19 cellular contexts compared by ENCODE assay signal in genomic region chr5:113526421-113526820, GRCh38. TPM values are rescaled to one million over a fixed set of nuclear protein-coding genes. Genes with fewer than 3 reads are reported as not detected.
DNase-seq lines count a peak whose midpoint lies in the region; ATAC-seq and TF ChIP-seq lines count a peak whose summit lies in the region.
"Had no signal": no experiment of that assay in that cellular context is flagged by ENCODE, and none has a peak within 500 bp of the region (broad histone marks: within the 10 kb centered on the region; RNA-seq: fewer than 3 reads in every experiment).

No MANE protein-coding gene starts in this region.

- TF ChIP-seq CTCF in RWPE2 (IDR thresholded peaks at IDR 0.05; ENCODE audit: poor library complexity, severe bottlenecking) (no peak), fibroblast of pulmonary artery (IDR thresholded peaks at IDR 0.05; ENCODE audit: low read length, missing control alignments) (no peak), osteocyte (IDR thresholded peaks at IDR 0.05) (no peak), spleen (IDR thresholded peaks at IDR 0.05 in 8 of 11, conservative IDR thresholded peaks at IDR 0.05 in 3 of 11) (no peak), GM13977 (IDR thresholded peaks at IDR 0.05; ENCODE audit: extremely low read depth, insufficient read depth, missing control alignments) (no peak), ascending aorta (IDR thresholded peaks at IDR 0.05) (no peak)

- peaks cover 15% of the 10 kb centered on the region for H3K36me3 Mint-ChIP-seq in osteocyte (ENCODE audit: unreplicated experiment)

- H3K27ac ChIP-seq in RWPE2 (ENCODE audit: poor library complexity, severe bottlenecking) (peak overlapping the region; percentile 4), spleen (no peak overlapping the region), ascending aorta (no peak overlapping the region)
- H3K27ac ChIP-seq: Peyer's patch had no signal

- DNase-seq in EL: peak; percentile 30
- no peak for DNase-seq in RWPE2 (ENCODE audit: low spot score)
- peak; percentile 44 for DNase-seq in fibroblast of pulmonary artery (ENCODE audit: low read depth)
- no peak for DNase-seq in osteocyte (ENCODE audit: extremely low spot score, unreplicated experiment)
- DNase-seq in spleen: no peak
- no peak for DNase-seq in GM13977 (ENCODE audit: low spot score)
- no peak for DNase-seq in ascending aorta (ENCODE audit: low spot score in 2 of 2)
- DNase-seq: COR-L47, DMS53, GDM1, HCEC 1CT, MV-4-11, NCI-H1436, NCI-H2029 treated with DMSO at 0.1 percent for 48 hours, NCI-H510A, Peyer's patch, SHP77 treated with DMSO at 0.1 percent for 48 hours had no signal

- intact Hi-C loops in spleen (cut with DNase I; ENCODE audit: low total_unique reads) (no loop called here), ascending aorta (cut with DNase I) (no loop called here)

- H3K36me3 ChIP-seq in RWPE2 (ENCODE audit: low read depth) (peaks cover 59% of the 10 kb centered on the region), spleen (peaks cover 0 to 35% (median 8%) of the 10 kb centered on the region in 6 donors), ascending aorta (peaks cover 0 to 13% of the 10 kb centered on the region in 2 donors)
- H3K36me3 ChIP-seq: Peyer's patch had no signal

- WGBS in spleen, 5 donors: 90 to 97% (median 94%) methylated on average over 4 of the region's 4 CpGs

- H3K4me1 ChIP-seq in RWPE2 (ENCODE audit: insufficient read depth, poor library complexity, severe bottlenecking) (peaks cover 44% of the 10 kb centered on the region), spleen (peaks cover 13 to 45% (median 35%) of the 10 kb centered on the region in 6 donors), ascending aorta (no peaks in the 10 kb centered on the region)

- H3K27me3 ChIP-seq in RWPE2 (ENCODE audit: insufficient read depth, poor library complexity, severe bottlenecking): no peaks in the 10 kb centered on the region
- H3K27me3 ChIP-seq in spleen (replicated peaks in 1 of 7): no peaks in the 10 kb centered on the region
- no peaks in the 10 kb centered on the region for H3K27me3 ChIP-seq in ascending aorta
- H3K27me3 ChIP-seq: Peyer's patch had no signal

- H3K4me3 ChIP-seq in RWPE2 (ENCODE audit: severe bottlenecking) (no peak overlapping the region), fibroblast of pulmonary artery (replicated peaks; ENCODE audit: low read depth, low read length) (no peak overlapping the region), spleen (no peak overlapping the region), ascending aorta (no peak overlapping the region)
- H3K4me3 ChIP-seq: Peyer's patch had no signal

- TF ChIP-seq POLR2A in spleen (IDR thresholded peaks at IDR 0.05): no peak

- peaks cover 21% of the 10 kb centered on the region for H3K4me1 Mint-ChIP-seq in osteocyte (ENCODE audit: unreplicated experiment)

- peak overlapping the region; percentile 7 for H3K27ac Mint-ChIP-seq in osteocyte (ENCODE audit: unreplicated experiment)
- H3K27ac Mint-ChIP-seq: CD14-positive monocyte had no signal

- peaks cover 11% of the 10 kb centered on the region for H3K9me3 Mint-ChIP-seq in osteocyte (ENCODE audit: unreplicated experiment)

- H3K9me3 ChIP-seq in RWPE2 (ENCODE audit: severe bottlenecking) (no peaks in the 10 kb centered on the region), spleen (peaks cover 0 to 17% (median 14%) of the 10 kb centered on the region in 8 donors), ascending aorta (peaks cover 0 to 7% of the 10 kb centered on the region in 2 donors)

- ATAC-seq in RWPE2 (ENCODE audit: low read depth): 0 out of 3 replicates have a peak, but pooled peaks have one; percentile 40
- no peak for ATAC-seq in HG02852 (IDR thresholded peaks at IDR 0.05; ENCODE audit: unreplicated experiment)

- H3K4me3 Mint-ChIP-seq in osteocyte (ENCODE audit: unreplicated experiment): no peak overlapping the region
- H3K4me3 Mint-ChIP-seq: CD14-positive monocyte had no signal

- in situ Hi-C loops in GM13977 (cut with MboI; ENCODE audit: low pct_unique_long_range_greater_than_20kb, low sequenced_read_pairs, unreplicated experiment): no loop called here

- H3K27me3 Mint-ChIP-seq in osteocyte (ENCODE audit: unreplicated experiment): no peaks in the 10 kb centered on the region

RNA-seq across cellular contexts. Expression of gene YTHDC2, which starts 12.9 kb away (rescaled TPM):
- total RNA-seq in osteocyte (21.7 and 22.7 TPM in 2 replicates), spleen (10 to 100 TPM; 27.9 to 52.2 (median 38.6) TPM), ascending aorta (8.3 TPM)
- 10 to 100 TPM in 2 of 3 donors, 1 to 10 TPM in 1; 9.3 to 12.6 (median 12.1) TPM for polyA plus RNA-seq in spleen

RNA-seq across cellular contexts. Expression of gene MCC, which starts 38.2 kb away (rescaled TPM):
- 13.0 and 14.0 TPM in 2 replicates for total RNA-seq in osteocyte
- 10 to 100 TPM; 13.9 to 32.8 (median 17.6) TPM for total RNA-seq in spleen
- polyA plus RNA-seq in spleen: 1 to 10 TPM; 1.3 to 2.1 (median 1.6) TPM
- 67.9 TPM for total RNA-seq in ascending aorta

Comparison
In these comparisons a context has a peak if more than half of its experiments do, and no peak if none do; other contexts are left out.
1. DNase-seq: peak in EL (single experiment) and fibroblast of pulmonary artery (single experiment); none in RWPE2 (single experiment), osteocyte (single experiment), spleen (single experiment), GM13977 (single experiment) and ascending aorta (0 of 2).